Comparison of ENCODE assay signal across 18 cellular contexts in the genomic region with DNA sequence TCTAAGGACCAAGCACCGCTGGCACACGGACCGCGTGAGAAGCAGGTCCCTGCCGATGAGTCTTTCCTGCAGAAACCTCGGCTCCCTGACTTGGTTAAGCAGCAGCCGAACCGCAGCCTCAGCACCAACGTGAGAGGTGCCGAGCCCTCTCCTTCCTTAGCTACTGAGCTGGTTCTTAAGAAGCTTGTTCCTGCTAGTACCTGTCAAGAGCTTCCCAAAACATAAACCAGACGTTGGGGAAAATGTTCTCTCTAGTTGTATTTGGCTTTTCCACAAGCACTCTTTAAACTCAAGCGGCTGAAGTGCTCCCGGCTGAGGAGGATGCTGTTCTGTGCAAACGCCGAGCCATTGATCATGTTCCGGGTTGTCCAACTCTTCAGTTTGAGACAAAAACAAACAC. TPM values are rescaled to one million over a fixed set of nuclear protein-coding genes. Genes with fewer than 3 reads are reported as not detected.
DNase-seq lines count a peak whose midpoint lies in the region; ATAC-seq and TF ChIP-seq lines count a peak whose summit lies in the region.
"Had no signal": no experiment of that assay in that cellular context is flagged by ENCODE, and none has a peak within 500 bp of the region (broad histone marks: within the 10 kb centered on the region; RNA-seq: fewer than 3 reads in every experiment).

No MANE protein-coding gene starts in this region.

- H3K4me3 ChIP-seq in heart left ventricle (peak overlapping the region in 3 of 12 donors; percentile 7 to 28 (median 8)), right cardiac atrium (ENCODE audit: low read length) (no peak overlapping the region), mesenchymal stem cell (ENCODE audit: insufficient read depth in 1 of 2, low read depth in 1 of 2, low read length in 2 of 2) (peak overlapping the region in 1 of 2 experiments; percentile 54), vagina (peak overlapping the region; percentile 0 to 25)
- H3K4me3 ChIP-seq: tibial nerve had no signal

- no peak overlapping the region for H4K91ac ChIP-seq in mesenchymal stem cell (ENCODE audit: low read length)

- ATAC-seq in heart left ventricle (peak; percentile 10 to 46 (median 40)), right cardiac atrium (no peak)
- ATAC-seq: stimulated activated naive B cell treated with anti-CD40 and anti-IgM and Interleukin-4, amounts not matched to agents 10 μg/mL and 1 μg/mL and 100 μg/mL, for 72 hours had no signal

- H3K4me1 ChIP-seq in heart left ventricle (peaks cover 0 to 11% (median 6%) of the 10 kb centered on the region in 12 donors), right cardiac atrium (ENCODE audit: control insufficient read depth, insufficient read depth, low read length) (no peaks in the 10 kb centered on the region), mesenchymal stem cell (ENCODE audit: control insufficient read depth, insufficient read depth, low read depth, low read length) (no peaks in the 10 kb centered on the region), vagina (no peaks in the 10 kb centered on the region)

- no peak overlapping the region for H2BK5ac ChIP-seq in mesenchymal stem cell (ENCODE audit: low read depth, low read length, poor library complexity, severe bottlenecking)

- TF ChIP-seq CTCF in heart left ventricle (IDR thresholded peaks at IDR 0.05) (no peak), VCaP (conservative IDR thresholded peaks at IDR 0.05) (no peak), vagina (IDR thresholded peaks at IDR 0.05) (no peak)

- peak overlapping the region in 1 of 12 donors; percentile 66 for H3K27ac ChIP-seq in heart left ventricle
- H3K27ac ChIP-seq in right cardiac atrium (ENCODE audit: low read length): no peak overlapping the region
- peak overlapping the region; percentile 37 for H3K27ac ChIP-seq in VCaP
- H3K27ac ChIP-seq in mesenchymal stem cell (ENCODE audit: low read length, poor library complexity, severe bottlenecking): no peak overlapping the region
- H3K27ac ChIP-seq in vagina: peak overlapping the region; percentile 38
- H3K27ac ChIP-seq: KMS-11, tibial nerve had no signal

- H2BK12ac ChIP-seq in mesenchymal stem cell (ENCODE audit: low read length in 2 of 2): no peak overlapping the region

- H3K23ac ChIP-seq in mesenchymal stem cell (ENCODE audit: low read length in 2 of 2): no peak overlapping the region

- H3K79me1 ChIP-seq in mesenchymal stem cell (replicated peaks; ENCODE audit: low read length, poor library complexity, severe bottlenecking): no peaks in the 10 kb centered on the region

- TF ChIP-seq POLR2A in heart left ventricle (IDR thresholded peaks at IDR 0.05) (no peak), vagina (IDR thresholded peaks at IDR 0.05) (no peak)

- H3K36me3 ChIP-seq in heart left ventricle: no peaks in the 10 kb centered on the region
- H3K36me3 ChIP-seq in mesenchymal stem cell (ENCODE audit: control insufficient read depth in 1 of 2, insufficient read depth in 2 of 2, low read depth in 1 of 2, low read length in 2 of 2): no peaks in the 10 kb centered on the region
- H3K36me3 ChIP-seq in vagina: no peaks in the 10 kb centered on the region
- H3K36me3 ChIP-seq: tibial nerve had no signal

- H3K4me2 ChIP-seq in mesenchymal stem cell (ENCODE audit: low read length, poor library complexity, severe bottlenecking): no peak overlapping the region
- H3K4me2 ChIP-seq: KMS-11 had no signal

- H3K18ac ChIP-seq in mesenchymal stem cell (ENCODE audit: low read depth in 1 of 2, low read length in 2 of 2): no peak overlapping the region

- no peak overlapping the region for H2BK120ac ChIP-seq in mesenchymal stem cell (ENCODE audit: low read depth, low read length)

- no peak overlapping the region for H3K4ac ChIP-seq in mesenchymal stem cell (ENCODE audit: low read depth in 1 of 2, low read length in 2 of 2)

- WGBS in heart left ventricle, 4 donors: 33 to 48% (median 47%) methylated on average over 15 to 16 of the region's 16 CpGs
- 57% methylated on average over 16 of the region's 16 CpGs for WGBS in right cardiac atrium
- WGBS in mesenchymal stem cell: 43% methylated on average over 16 of the region's 16 CpGs

- intact Hi-C loops in heart left ventricle (cut with DNase I): loop anchor here (2.0 to 10.0 kb wide), 5 partner anchors 397 to 835 kb away; partner anchors contain the start of genes CCDC110 (in 3 of the 10), CFAP97 (in 1 of the 10) and SNX25 (in 1 of the 10)
- intact Hi-C loops in right cardiac atrium (cut with DNase I): no loop called here
- intact Hi-C loops in vagina (cut with DNase I): no loop called here

- DNase-seq in heart left ventricle (no peak), right cardiac atrium (no peak), mesenchymal stem cell (no peak), vagina (ENCODE audit: extremely low spot score in 2 of 2) (no peak), NCI-H82 treated with DMSO at 0.1 percent for 48 hours (lab: John Stamatoyannopoulos, UW; ENCODE audit: unreplicated experiment) (no peak)
- no peak for DNase-seq in activated CD4-positive, alpha-beta T cell treated with anti-CD3 and anti-CD28 coated beads, Interleukin-2, amount 50 U/mL, for 4 hours
- DNase-seq: activated CD4-positive, alpha-beta T cell treated with anti-CD3 and anti-CD28 coated beads, Interleukin-2, amount 50 U/mL, for 48 hours; activated naive CD4-positive, alpha-beta T cell treated with Interleukin-2 at 50 U/mL for 16 hours; aorta; Caco-2; endodermal cell; NCI-H1048; NCI-H2171; NK-92 treated with Interleukin-12 subunit alpha and Interleukin-12 subunit beta, amount 100 ng/mL, for 24 hours; stimulated activated naive B cell treated with anti-CD40 and anti-IgM and Interleukin-4, amounts not matched to agents 10 μg/mL and 1 μg/mL and 100 μg/mL, for 72 hours had no signal

- H2AK5ac ChIP-seq in mesenchymal stem cell (ENCODE audit: low read length, severe bottlenecking): no peak overlapping the region

- H3K9ac ChIP-seq in mesenchymal stem cell (ENCODE audit: low read length): peak overlapping the region; percentile 1
- H3K9ac ChIP-seq: KMS-11 had no signal

- H2BK15ac ChIP-seq in mesenchymal stem cell (ENCODE audit: low read depth, poor library complexity, severe bottlenecking): no peak overlapping the region

- H3K14ac ChIP-seq in mesenchymal stem cell (ENCODE audit: low read length in 2 of 2): no peak overlapping the region

- no peak overlapping the region for H4K8ac ChIP-seq in mesenchymal stem cell (ENCODE audit: low read length)

- no peak overlapping the region for H2AFZ ChIP-seq in mesenchymal stem cell (ENCODE audit: low read depth, low read length)

- no peaks in the 10 kb centered on the region for H3K27me3 ChIP-seq in heart left ventricle
- no peaks in the 10 kb centered on the region for H3K27me3 ChIP-seq in right cardiac atrium (ENCODE audit: control insufficient read depth, insufficient read depth)
- H3K27me3 ChIP-seq in mesenchymal stem cell (ENCODE audit: control insufficient read depth in 1 of 2, insufficient read depth in 1 of 2, low read length in 2 of 2): peaks cover 6 to 27% of the 10 kb centered on the region in 2 experiments
- no peaks in the 10 kb centered on the region for H3K27me3 ChIP-seq in vagina

- peaks cover 0 to 6% (median 0%) of the 10 kb centered on the region in 12 donors for H3K9me3 ChIP-seq in heart left ventricle
- no peaks in the 10 kb centered on the region for H3K9me3 ChIP-seq in right cardiac atrium (ENCODE audit: control insufficient read depth, low read length)
- no peaks in the 10 kb centered on the region for H3K9me3 ChIP-seq in mesenchymal stem cell (ENCODE audit: control insufficient read depth, low read length)
- H3K9me3 ChIP-seq in vagina: no peaks in the 10 kb centered on the region

RNA-seq across cellular contexts. Expression of gene TLR3, which starts 29.3 kb away (rescaled TPM):
- total RNA-seq in heart left ventricle (10 to 100 TPM in 2 of 9 donors, 1 to 10 TPM in 7; 1.7 to 18.6 (median 3.5) TPM), right cardiac atrium (1 to 10 TPM; 4.9 to 8.2 (median 7.3) TPM), vagina (10.6 TPM)
- polyA plus RNA-seq in heart left ventricle (1 to 10 TPM in 1 of 2 donors, under 1 TPM in 1; 0.69 to 1.0 TPM), right cardiac atrium (1.6 TPM)
- polyA plus RNA-seq in mesenchymal stem cell (2013, experiment 1 of 2): 15.4 TPM
- 15.5 TPM for polyA plus RNA-seq in mesenchymal stem cell (2013, experiment 2 of 2)

Comparison
In these comparisons a context has a peak if more than half of its experiments do, and no peak if none do; other contexts are left out.
1. ATAC-seq: peak in heart left ventricle (4 of 4); none in right cardiac atrium (0 of 2).
2. intact Hi-C loops: an anchor here in heart left ventricle (2.0 to 10.0 kb wide); none called in right cardiac atrium and vagina.
3. H3K27ac ChIP-seq: peak in VCaP (single experiment) and vagina (single experiment); none in right cardiac atrium (single experiment) and mesenchymal stem cell (single experiment).